ENCODE assay signal across 8 cellular contexts in the genomic region with DNA sequence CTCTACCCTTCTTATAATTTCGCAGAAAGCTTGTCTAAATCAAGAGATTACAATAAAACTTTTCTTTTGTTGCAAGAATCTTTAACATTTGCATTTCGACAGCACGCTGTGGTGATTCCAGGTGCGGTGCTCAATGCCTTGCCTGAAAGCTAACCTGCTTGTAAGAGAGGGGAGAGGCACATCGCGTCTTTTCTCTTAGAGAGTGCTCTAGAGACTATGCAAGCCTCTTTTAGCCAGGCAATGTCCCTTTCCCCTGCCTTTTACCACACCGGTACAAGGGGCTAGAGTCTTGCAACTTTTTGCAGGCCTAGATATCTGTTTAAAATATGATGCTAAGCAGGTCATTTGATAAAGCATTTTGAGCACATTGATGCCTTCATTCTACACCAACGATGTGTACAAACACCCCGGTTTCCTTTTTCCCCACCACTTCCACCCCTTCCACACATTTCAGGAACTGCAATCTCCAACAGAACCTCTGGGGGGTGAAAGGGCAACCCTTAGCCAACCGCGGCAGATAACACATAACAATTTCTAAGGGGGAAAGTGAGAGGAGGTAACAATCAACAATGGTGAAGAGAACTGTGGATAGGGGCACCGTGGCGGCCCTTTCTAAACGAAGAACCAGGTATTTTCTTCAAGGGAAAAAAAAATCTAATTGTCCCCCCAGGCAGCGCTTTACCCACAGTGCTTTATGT. TPM values are rescaled to one million over a fixed set of nuclear protein-coding genes. Genes with fewer than 3 reads are reported as not detected.
A peak's percentile ranks its signal among the peaks of the same experiment; 100 is the strongest.
DNase-seq lines count a peak whose midpoint lies in the region; ATAC-seq and TF ChIP-seq lines count a peak whose summit lies in the region.

No MANE protein-coding gene starts in this region.

- CTCF ChIA-PET in activated CD4-positive, alpha-beta T cell treated with anti-CD3 and anti-CD28 coated beads for 36 hours (lab: Charles Lee), result no interaction called here

- no peak overlapping the region for H3K27ac Mint-ChIP-seq in activated CD4-positive, alpha-beta T cell treated with anti-CD3 and anti-CD28 coated beads for 36 hours

- H3K9me3 Mint-ChIP-seq in activated CD4-positive, alpha-beta T cell treated with anti-CD3 and anti-CD28 coated beads for 36 hours (ENCODE audit: low read depth), result no peaks in the 10 kb centered on the region

- H3K9me3 ChIP-seq in lung (ENCODE audit: control insufficient read depth in 2 of 2, insufficient read depth in 1 of 2, low read length in 1 of 2), result no peaks in the 10 kb centered on the region

- no peak for TF ChIP-seq CTCF in lung (IDR thresholded peaks at IDR 0.05; ENCODE audit: control extremely low read depth, extremely low read depth)

- peaks cover 7 to 8% of the 10 kb centered on the region in 2 donors for H3K4me1 ChIP-seq in lung (ENCODE audit: control insufficient read depth in 2 of 2, insufficient read depth in 2 of 2, low read length in 2 of 2)

- H3K4me3 ChIP-seq in lung, result peak overlapping the region; percentile 88

- intact Hi-C loops in activated CD4-positive, alpha-beta T cell treated with anti-CD3 and anti-CD28 coated beads for 36 hours (cut with DNase I, micrococcal nuclease), result no loop called here

- H3K27ac ChIP-seq in cingulate gyrus (ENCODE audit: low read depth, low read length), result peak overlapping the region; percentile 22
- H3K27ac ChIP-seq in lung (ENCODE audit: low read depth in 1 of 2, low read length in 1 of 2), result peak overlapping the region; percentile 4 to 69

- H3K4me3 Mint-ChIP-seq in activated CD4-positive, alpha-beta T cell treated with anti-CD3 and anti-CD28 coated beads for 36 hours, result no peak overlapping the region

- peak; percentile 4 for DNase-seq in activated CD4-positive, alpha-beta T cell treated with anti-CD3 and anti-CD28 coated beads for 36 hours
- no peak for DNase-seq in activated CD4-positive, alpha-beta T cell treated with anti-CD3 and anti-CD28 coated beads for 1 hour
- DNase-seq in NCI-H748 (lab: John Stamatoyannopoulos, UW; ENCODE audit: unreplicated experiment), result peak; percentile 87
- DNase-seq in lung (ENCODE audit: low spot score), result peak; percentile 53
- no peak for DNase-seq in activated effector memory CD4-positive, alpha-beta T cell treated with anti-CD3 and anti-CD28 coated beads, Interleukin-2, amount 50 U/mL, for 16 hours

- H3K36me3 Mint-ChIP-seq in activated CD4-positive, alpha-beta T cell treated with anti-CD3 and anti-CD28 coated beads for 36 hours (ENCODE audit: low read depth), result no peaks in the 10 kb centered on the region

- POLR2A ChIA-PET in activated CD4-positive, alpha-beta T cell treated with anti-CD3 and anti-CD28 coated beads for 36 hours (lab: Charles Lee), result no interaction called here

- no peaks in the 10 kb centered on the region for H3K36me3 ChIP-seq in lung (ENCODE audit: control insufficient read depth in 2 of 2, insufficient read depth in 2 of 2, low read length in 2 of 2)

- 23 to 32% methylated on average over 15 of the region's 15 CpGs for WGBS in lung, 2 donors

- no peak for ATAC-seq in activated CD4-positive, alpha-beta T cell treated with anti-CD3 and anti-CD28 coated beads for 36 hours
- ATAC-seq in lung (ENCODE audit: insufficient read depth, low FRiP score) (peak; percentile 42), HG03342 (IDR thresholded peaks at IDR 0.05; ENCODE audit: unreplicated experiment) (no peak), HG03378 (IDR thresholded peaks at IDR 0.05; ENCODE audit: unreplicated experiment) (no peak)

- H3K27me3 ChIP-seq in lung (ENCODE audit: control insufficient read depth, insufficient read depth), result no peaks in the 10 kb centered on the region

- peaks cover 39% of the 10 kb centered on the region for H3K27me3 Mint-ChIP-seq in activated CD4-positive, alpha-beta T cell treated with anti-CD3 and anti-CD28 coated beads for 36 hours

- H3K4me1 Mint-ChIP-seq in activated CD4-positive, alpha-beta T cell treated with anti-CD3 and anti-CD28 coated beads for 36 hours, result peaks cover 9% of the 10 kb centered on the region

RNA-seq across cellular contexts. Expression of a gene that starts 1.3 kb away (rescaled TPM):
- total RNA-seq in activated CD4-positive, alpha-beta T cell treated with anti-CD3 and anti-CD28 coated beads for 36 hours, result under 1 TPM; 0.14 to 0.23 TPM
- 100 to 1,000 TPM in 1 of 2 donors, 10 to 100 TPM in 1; 53.8 to 142 TPM for total RNA-seq in lung
- 10 to 100 TPM; 13.7 to 22.5 TPM for polyA plus RNA-seq in lung

Comparison
In these comparisons a context has a peak if more than half of its experiments do, and no peak if none do; other contexts are left out.
1. DNase-seq: peak in activated CD4-positive, alpha-beta T cell treated with anti-CD3 and anti-CD28 coated beads for 36 hours (single experiment), NCI-H748 (single experiment) and lung (single experiment); none in activated CD4-positive, alpha-beta T cell treated with anti-CD3 and anti-CD28 coated beads for 1 hour (single experiment) and activated effector memory CD4-positive, alpha-beta T cell treated with anti-CD3 and anti-CD28 coated beads, Interleukin-2, amount 50 U/mL, for 16 hours (single experiment).
2. RNA of a gene that starts 1.3 kb away (total RNA-seq): 53.8 to 142 TPM in lung; 0.14 to 0.23 TPM in activated CD4-positive, alpha-beta T cell treated with anti-CD3 and anti-CD28 coated beads for 36 hours; every median in the first group is over 10 times any median in the second.